17 cellular contexts compared by ENCODE assay signal in the genomic region with DNA sequence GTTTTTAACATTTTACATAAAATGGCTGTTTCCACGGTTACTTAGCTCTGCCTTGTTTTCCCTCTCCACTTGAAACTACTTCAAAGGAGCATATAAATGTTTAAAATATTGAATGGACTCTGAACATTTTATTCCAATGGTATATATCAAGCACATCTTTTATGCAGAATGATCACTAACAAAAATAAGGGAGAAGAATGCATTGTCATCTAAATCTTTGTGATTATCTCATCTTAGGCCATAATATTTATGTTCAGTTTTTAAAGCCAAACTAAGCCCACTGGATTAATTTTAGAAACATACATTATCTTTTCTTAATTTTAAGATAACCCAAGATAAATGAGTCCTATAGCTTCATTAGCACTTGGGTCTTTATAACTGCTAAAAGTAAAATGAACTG. TPM values are rescaled to one million over a fixed set of nuclear protein-coding genes. Genes with fewer than 3 reads are reported as not detected.
DNase-seq lines count a peak whose midpoint lies in the region; ATAC-seq, FAIRE-seq and TF ChIP-seq lines count a peak whose summit lies in the region.
"Had no signal": no experiment of that assay in that cellular context is flagged by ENCODE, and none has a peak within 500 bp of the region (broad histone marks: within the 10 kb centered on the region; RNA-seq: fewer than 3 reads in every experiment).

No MANE protein-coding gene starts in this region.

- H3K27me3 Mint-ChIP-seq in activated T-helper 17 cell treated with anti-CD3 and anti-CD28 coated beads, Interleukin-2, amount 50 U/mL, for 72 hours: peaks cover 6% of the 10 kb centered on the region
- H3K27me3 Mint-ChIP-seq in natural killer cell treated with Interleukin-12 subunit alpha and Interleukin-12 subunit beta and Interleukin-15 and Interleukin-18, amount 100 ng/mL, for 72 hours: peaks cover 12 to 31% of the 10 kb centered on the region in 2 donors

- no peaks in the 10 kb centered on the region for H3K9me3 Mint-ChIP-seq in activated T-helper 17 cell treated with anti-CD3 and anti-CD28 coated beads, Interleukin-2, amount 50 U/mL, for 72 hours
- no peaks in the 10 kb centered on the region for H3K9me3 Mint-ChIP-seq in natural killer cell treated with Interleukin-12 subunit alpha and Interleukin-12 subunit beta and Interleukin-15 and Interleukin-18, amount 100 ng/mL, for 72 hours
- H3K9me3 Mint-ChIP-seq: memory B cell had no signal

- FAIRE-seq in G401.6 (lab: Jason Lieb, UNC): peak; percentile 3

- TF ChIP-seq CTCF in GM10266 (IDR thresholded peaks at IDR 0.05; ENCODE audit: control insufficient read depth, insufficient read depth, low read depth, missing control alignments): no peak

- no peak for DNase-seq in natural killer cell treated with Interleukin-12 subunit alpha and Interleukin-12 subunit beta and Interleukin-15 and Interleukin-18, amount 100 ng/mL, for 72 hours (ENCODE audit: low spot score)
- DNase-seq in GM10266 (ENCODE audit: extremely low spot score) (no peak), GM19240 (ENCODE audit: insufficient read length, low spot score) (no peak)
- DNase-seq: HCEC 1CT, islet precursor cell, MV-4-11, NCI-H2029 treated with DMSO at 0.1 percent for 48 hours, Peyer's patch, sigmoid colon had no signal

- ATAC-seq in activated T-helper 17 cell treated with anti-CD3 and anti-CD28 coated beads, Interleukin-2, amount 50 U/mL, for 72 hours (replicated peaks): no peak
- ATAC-seq in natural killer cell treated with Interleukin-12 subunit alpha and Interleukin-12 subunit beta and Interleukin-15 and Interleukin-18, amount 100 ng/mL, for 72 hours: no peak
- no peak for ATAC-seq in GM18502 (IDR thresholded peaks at IDR 0.05; ENCODE audit: poor library complexity, unreplicated experiment)

- peak overlapping the region; percentile 81; the same call in 1 of the 2 replicates for H3K4me3 ChIP-seq in ACC112 (ENCODE audit: low read depth, low read length)

- H3K36me3 ChIP-seq in ACC112 (ENCODE audit: insufficient read depth, low read length): no peaks in the 10 kb centered on the region
- H3K36me3 ChIP-seq: BLaER1, Peyer's patch, sigmoid colon had no signal

- peak overlapping the region; percentile 83 for H3K4me3 Mint-ChIP-seq in activated T-helper 17 cell treated with anti-CD3 and anti-CD28 coated beads, Interleukin-2, amount 50 U/mL, for 72 hours
- peak overlapping the region; percentile 87 for H3K4me3 Mint-ChIP-seq in natural killer cell treated with Interleukin-12 subunit alpha and Interleukin-12 subunit beta and Interleukin-15 and Interleukin-18, amount 100 ng/mL, for 72 hours

- peaks cover 5% of the 10 kb centered on the region; the same call in 1 of the 2 replicates for H3K27me3 ChIP-seq in ACC112 (ENCODE audit: insufficient read depth, low read length)
- H3K27me3 ChIP-seq: Peyer's patch, sigmoid colon had no signal

- H3K36me3 Mint-ChIP-seq in activated T-helper 17 cell treated with anti-CD3 and anti-CD28 coated beads, Interleukin-2, amount 50 U/mL, for 72 hours (ENCODE audit: low read depth): peaks cover 16% of the 10 kb centered on the region
- H3K36me3 Mint-ChIP-seq in natural killer cell treated with Interleukin-12 subunit alpha and Interleukin-12 subunit beta and Interleukin-15 and Interleukin-18, amount 100 ng/mL, for 72 hours: no peaks in the 10 kb centered on the region
- H3K36me3 Mint-ChIP-seq: memory B cell had no signal

- H3K4me1 Mint-ChIP-seq in activated T-helper 17 cell treated with anti-CD3 and anti-CD28 coated beads, Interleukin-2, amount 50 U/mL, for 72 hours: peaks cover 12% of the 10 kb centered on the region
- peaks cover 16 to 19% of the 10 kb centered on the region in 2 donors for H3K4me1 Mint-ChIP-seq in natural killer cell treated with Interleukin-12 subunit alpha and Interleukin-12 subunit beta and Interleukin-15 and Interleukin-18, amount 100 ng/mL, for 72 hours (ENCODE audit: low read depth in 2 of 2)

- no peaks in the 10 kb centered on the region for H3K79me2 ChIP-seq in ACC112 (ENCODE audit: control insufficient read depth, insufficient read depth, low read length, unreplicated experiment)

- peaks cover 7% of the 10 kb centered on the region for H3K4me1 ChIP-seq in ACC112 (ENCODE audit: control insufficient read depth, insufficient read depth, low read length, unreplicated experiment)

- no peak overlapping the region for H3K27ac ChIP-seq in ACC112 (ENCODE audit: low read depth, low read length)
- H3K27ac ChIP-seq: BLaER1 had no signal

- no peak overlapping the region for H3K27ac Mint-ChIP-seq in activated T-helper 17 cell treated with anti-CD3 and anti-CD28 coated beads, Interleukin-2, amount 50 U/mL, for 72 hours
- peak overlapping the region in 1 of 2 donors; percentile 94 for H3K27ac Mint-ChIP-seq in natural killer cell treated with Interleukin-12 subunit alpha and Interleukin-12 subunit beta and Interleukin-15 and Interleukin-18, amount 100 ng/mL, for 72 hours

- peak overlapping the region; percentile 85 for H2AFZ ChIP-seq in ACC112 (ENCODE audit: low read length, unreplicated experiment)

RNA-seq across cellular contexts. Expression of gene EBLN1, which starts 13.4 kb away (rescaled TPM):
- total RNA-seq in activated T-helper 17 cell treated with anti-CD3 and anti-CD28 coated beads, Interleukin-2, amount 50 U/mL, for 72 hours: not detected
- not detected for total RNA-seq in natural killer cell treated with Interleukin-12 subunit alpha and Interleukin-12 subunit beta and Interleukin-15 and Interleukin-18, amount 100 ng/mL, for 72 hours
- total RNA-seq: activated CD8-positive, alpha-beta memory T cell treated with anti-CD3 and anti-CD28 coated beads for 36 hours; Peyer's patch; sigmoid colon; temporal lobe had no signal
